In genomic region chr5:145360936-145361335, GRCh38 we compare ENCODE assay signal across 13 cellular contexts.
"Had no signal": no experiment of that assay in that cellular context is flagged by ENCODE, and none has a peak within 500 bp of the region (broad histone marks: within the 10 kb centered on the region; RNA-seq: fewer than 3 reads in every experiment).

No MANE protein-coding gene starts in this region.

- H3K36me3 ChIP-seq: adrenal gland, gastroesophageal sphincter, transverse colon had no signal

- H3K4me3 ChIP-seq: adrenal gland, dorsolateral prefrontal cortex, gastroesophageal sphincter, transverse colon had no signal

- H3K27me3 ChIP-seq: adrenal gland, dorsolateral prefrontal cortex, gastroesophageal sphincter, transverse colon had no signal

- H3K27ac ChIP-seq: adrenal gland, dorsolateral prefrontal cortex, gastroesophageal sphincter, transverse colon had no signal

- H3K4me1 ChIP-seq: adrenal gland, gastroesophageal sphincter, transverse colon had no signal

- H3K9me3 ChIP-seq: adrenal gland, transverse colon had no signal

- DNase-seq: activated B cell treated with CpG ODN at 0.5 μM for 24 hours; activated CD4-positive, alpha-beta T cell treated with anti-CD3 and anti-CD28 coated beads, Interleukin-2, amount 10 ng/mL, durations not matched to agents 7 days and 5 days; activated CD8-positive, alpha-beta memory T cell treated with anti-CD3 and anti-CD28 coated beads for 24 hours; activated naive CD4-positive, alpha-beta T cell treated with anti-CD3 and anti-CD28 coated beads, Interleukin-2, amount 10 ng/mL, durations not matched to agents 7 days and 5 days; adrenal gland; dorsolateral prefrontal cortex; posterior cingulate gyrus; stimulated activated CD4-positive, alpha-beta T cell treated with anti-CD3 and anti-CD28 coated beads, Interleukin-1b, Interleukin-23, amount 100 ng/mL, for 48 hours; stimulated activated naive B cell treated with anti-CD40 and anti-IgM and Interleukin-4, amounts not matched to agents 10 μg/mL and 1 μg/mL and 100 μg/mL, for 72 hours; T-helper 2 cell; transverse colon had no signal

- ATAC-seq: activated T-helper 17 cell treated with anti-CD3 and anti-CD28 coated beads, Interleukin-2, amount 50 U/mL, for 72 hours; gastroesophageal sphincter; stimulated activated naive B cell treated with anti-CD40 and anti-IgM and Interleukin-4, amounts not matched to agents 10 μg/mL and 1 μg/mL and 100 μg/mL, for 72 hours had no signal
